Comparison of ENCODE assay signal across 11 cellular contexts in genomic region chr12:6773662-6774351, GRCh38. TPM values are rescaled to one million over a fixed set of nuclear protein-coding genes. Genes with fewer than 3 reads are reported as not detected.
DNase-seq lines count a peak whose midpoint lies in the region; ATAC-seq, FAIRE-seq and TF ChIP-seq lines count a peak whose summit lies in the region.
"Had no signal": no experiment of that assay in that cellular context is flagged by ENCODE, and none has a peak within 500 bp of the region (broad histone marks: within the 10 kb centered on the region; RNA-seq: fewer than 3 reads in every experiment).

No MANE protein-coding gene starts in this region.

- peak overlapping the region; percentile 30 for H3K4me2 ChIP-seq in astrocyte (ENCODE audit: low read length)

- peaks cover 33% of the 10 kb centered on the region for H4K20me1 ChIP-seq in astrocyte (ENCODE audit: insufficient read depth, low read length)

- no peaks in the 10 kb centered on the region for H3K27me3 ChIP-seq in astrocyte (ENCODE audit: insufficient read depth, low read length)
- H3K27me3 ChIP-seq in uterus = no peaks in the 10 kb centered on the region
- H3K27me3 ChIP-seq: brain microvascular endothelial cell, SJSA1 had no signal

- H3K27ac Mint-ChIP-seq in astrocyte (ENCODE audit: unreplicated experiment) (no peak overlapping the region), nephron progenitor cell (no peak overlapping the region)

- FAIRE-seq in astrocyte (lab: Jason Lieb, UNC) = no peak

- H3K9me3 ChIP-seq in astrocyte (ENCODE audit: insufficient read depth, low read depth, low read length) = no peaks in the 10 kb centered on the region
- no peaks in the 10 kb centered on the region for H3K9me3 ChIP-seq in uterus
- H3K9me3 ChIP-seq: SJSA1 had no signal

- TF ChIP-seq POLR2A in uterus (IDR thresholded peaks at IDR 0.05) = no peak

- no peaks in the 10 kb centered on the region for H3K9me3 Mint-ChIP-seq in astrocyte (ENCODE audit: unreplicated experiment)
- H3K9me3 Mint-ChIP-seq in nephron progenitor cell = no peaks in the 10 kb centered on the region

- no peak overlapping the region for H3K4me3 ChIP-seq in astrocyte (ENCODE audit: insufficient read depth, low read depth, low read length)
- H3K4me3 ChIP-seq in uterus = peak overlapping the region in 1 of 2 donors; percentile 41
- H3K4me3 ChIP-seq: SJSA1 had no signal

- TF ChIP-seq CTCF in astrocyte (IDR thresholded peaks at IDR 0.05; ENCODE audit: insufficient read depth, low read depth, low read length) = no peak
- TF ChIP-seq CTCF in nephron progenitor cell (IDR thresholded peaks at IDR 0.05) = no peak
- no peak for TF ChIP-seq CTCF in uterus (IDR thresholded peaks at IDR 0.05)

- H3K36me3 ChIP-seq in astrocyte (ENCODE audit: insufficient read depth, low read length) (peaks cover 20% of the 10 kb centered on the region), uterus (no peaks in the 10 kb centered on the region)

- H3K4me1 Mint-ChIP-seq in astrocyte (ENCODE audit: low read depth, unreplicated experiment) = peaks cover 18% of the 10 kb centered on the region
- H3K4me1 Mint-ChIP-seq in nephron progenitor cell = peaks cover 77% of the 10 kb centered on the region

- H3K27me3 Mint-ChIP-seq in astrocyte (ENCODE audit: low read depth, unreplicated experiment) (peaks cover 38% of the 10 kb centered on the region), nephron progenitor cell (ENCODE audit: low read depth, poor library complexity) (peaks cover 18% of the 10 kb centered on the region)

- H3K36me3 Mint-ChIP-seq in astrocyte (ENCODE audit: low read depth, unreplicated experiment) = peaks cover 31% of the 10 kb centered on the region
- H3K36me3 Mint-ChIP-seq in nephron progenitor cell (ENCODE audit: low read depth) = peaks cover 49% of the 10 kb centered on the region

- peak; percentile 69 for DNase-seq in stimulated activated CD4-positive, alpha-beta T cell treated with anti-CD3 and anti-CD28 coated beads, Interleukin-2, amount 100 ng/mL, for 4 hours (ENCODE audit: low read depth)
- no peak for DNase-seq in stimulated activated CD4-positive, alpha-beta T cell treated with anti-CD3 and anti-CD28 coated beads, Interleukin-2, amount 100 ng/mL, for 48 hours
- no peak for DNase-seq in astrocyte (ENCODE audit: low read depth)
- peak; percentile 58 for DNase-seq in nephron progenitor cell
- no peak for DNase-seq in uterus
- no peak for DNase-seq in HuH-7 (ENCODE audit: low spot score)
- DNase-seq: brain microvascular endothelial cell, NCI-H146 had no signal

- H3K4me1 ChIP-seq in astrocyte (ENCODE audit: insufficient read depth, low read length) = peaks cover 20% of the 10 kb centered on the region
- peaks cover 0 to under 1% of the 10 kb centered on the region in 2 donors for H3K4me1 ChIP-seq in uterus

- peaks cover 11% of the 10 kb centered on the region for H3K79me2 ChIP-seq in astrocyte (ENCODE audit: insufficient read depth, low read length)

- H3K4me3 Mint-ChIP-seq in astrocyte (ENCODE audit: unreplicated experiment) (no peak overlapping the region), nephron progenitor cell (peak overlapping the region; percentile 75)

- intact Hi-C loops in uterus (cut with DNase I; ENCODE audit: low total_unique reads) = no loop called here

- H2AFZ ChIP-seq in astrocyte (ENCODE audit: low read depth, low read length) = no peak overlapping the region

- no peak overlapping the region for H3K27ac ChIP-seq in astrocyte (ENCODE audit: low read depth, low read length)
- peak overlapping the region; percentile 74 to 98 for H3K27ac ChIP-seq in uterus
- H3K27ac ChIP-seq: brain microvascular endothelial cell, SJSA1 had no signal

- H3K9ac ChIP-seq in astrocyte (ENCODE audit: low read length) = no peak overlapping the region

- ATAC-seq in HG02571 (IDR thresholded peaks at IDR 0.05; ENCODE audit: unreplicated experiment) (no peak), HG03571 (IDR thresholded peaks at IDR 0.05; ENCODE audit: unreplicated experiment) (no peak)

RNA-seq across cellular contexts. Expression of gene LAG3, which starts 1.5 kb away (rescaled TPM):
- total RNA-seq in astrocyte (2.0 TPM in 2 replicates), uterus (10 to 100 TPM in 1 of 4 donors, 1 to 10 TPM in 2, under 1 TPM in 1; 0.41 to 14.6 (median 4.0) TPM)

RNA-seq across cellular contexts. Expression of gene PTMS, which starts 7.6 kb away (rescaled TPM):
- total RNA-seq in astrocyte (504 and 510 TPM in 2 replicates), uterus (100 to 1,000 TPM; 105 to 853 (median 140) TPM)

RNA-seq across cellular contexts. Expression of gene CD4, which starts 15.5 kb away (rescaled TPM):
- 0.54 and 0.72 TPM in 2 replicates for total RNA-seq in astrocyte
- 10 to 100 TPM in 2 of 4 donors, 1 to 10 TPM in 2; 1.0 to 24.3 (median 10.4) TPM for total RNA-seq in uterus
- total RNA-seq: SJSA1 had no signal

RNA-seq across cellular contexts. Expression of gene MLF2, which starts 20.9 kb away (rescaled TPM):
- total RNA-seq in astrocyte (302 and 316 TPM in 2 replicates), uterus (100 to 1,000 TPM; 124 to 408 (median 147) TPM)

RNA-seq across cellular contexts. Expression of gene GPR162, which starts 47.8 kb away (rescaled TPM):
- total RNA-seq in astrocyte (6.0 and 6.2 TPM in 2 replicates), uterus (10 to 100 TPM in 1 of 4 donors, 1 to 10 TPM in 2, under 1 TPM in 1; 0.29 to 23.1 (median 3.4) TPM)

Comparison
In these comparisons a context has a peak if more than half of its experiments do, and no peak if none do; other contexts are left out.
1. DNase-seq: peak in stimulated activated CD4-positive, alpha-beta T cell treated with anti-CD3 and anti-CD28 coated beads, Interleukin-2, amount 100 ng/mL, for 4 hours (single experiment) and nephron progenitor cell (single experiment); none in stimulated activated CD4-positive, alpha-beta T cell treated with anti-CD3 and anti-CD28 coated beads, Interleukin-2, amount 100 ng/mL, for 48 hours (0 of 2), astrocyte (single experiment), uterus (0 of 2) and HuH-7 (single experiment).